In genomic region chr5:40355181-40355580, GRCh38 we compare ENCODE assay signal across 30 cellular contexts.
"Had no signal": no experiment of that assay in that cellular context is flagged by ENCODE, and none has a peak within 500 bp of the region (broad histone marks: within the 10 kb centered on the region; RNA-seq: fewer than 3 reads in every experiment).

No MANE protein-coding gene starts in this region.

- H3K27ac Mint-ChIP-seq: activated CD4-positive, alpha-beta memory T cell treated with anti-CD3 and anti-CD28 coated beads, Interleukin-2, amount 10 ng/mL, durations not matched to agents 7 days and 5 days; activated CD8-positive, alpha-beta memory T cell treated with anti-CD3 and anti-CD28 coated beads, Interleukin-2, amount 10 ng/mL, durations not matched to agents 7 days and 5 days; activated naive CD4-positive, alpha-beta T cell treated with anti-CD3 and anti-CD28 coated beads, Interleukin-2, amount 10 ng/mL, durations not matched to agents 7 days and 5 days; activated naive CD8-positive, alpha-beta T cell; activated naive CD8-positive, alpha-beta T cell treated with anti-CD3 and anti-CD28 coated beads, Interleukin-2, amount 50 U/mL, for 24 hours; brain had no signal

- H3K36me3 ChIP-seq: SJCRH30, WERI-Rb-1 had no signal

- H3K27me3 Mint-ChIP-seq: activated CD4-positive, alpha-beta memory T cell treated with anti-CD3 and anti-CD28 coated beads, Interleukin-2, amount 10 ng/mL, durations not matched to agents 7 days and 5 days; activated CD8-positive, alpha-beta memory T cell treated with anti-CD3 and anti-CD28 coated beads, Interleukin-2, amount 10 ng/mL, durations not matched to agents 7 days and 5 days; activated naive CD4-positive, alpha-beta T cell treated with anti-CD3 and anti-CD28 coated beads, Interleukin-2, amount 10 ng/mL, durations not matched to agents 7 days and 5 days; activated naive CD8-positive, alpha-beta T cell; activated naive CD8-positive, alpha-beta T cell treated with anti-CD3 and anti-CD28 coated beads, Interleukin-2, amount 50 U/mL, for 24 hours had no signal

- H3K9me3 ChIP-seq: SJCRH30 had no signal

- DNase-seq: activated CD4-positive, alpha-beta memory T cell treated with anti-CD3 and anti-CD28 coated beads, Interleukin-2, amount 10 ng/mL, durations not matched to agents 7 days and 5 days; activated CD4-positive, alpha-beta T cell treated with anti-CD3 and anti-CD28 coated beads for 1 hour; activated CD4-positive, alpha-beta T cell treated with anti-CD3 and anti-CD28 coated beads for 48 hours; activated CD4-positive, CD25-positive, alpha-beta regulatory T cell; activated CD8-positive, alpha-beta memory T cell treated with anti-CD3 and anti-CD28 coated beads for 24 hours; activated CD8-positive, alpha-beta memory T cell treated with anti-CD3 and anti-CD28 coated beads, Interleukin-2, amount 10 ng/mL, durations not matched to agents 7 days and 5 days; activated CD8-positive, alpha-beta memory T cell treated with anti-CD3 and anti-CD28 coated beads, Interleukin-2, amount 50 U/mL, for 48 hours; activated effector memory CD4-positive, alpha-beta T cell treated with Interleukin-2 at 50 U/mL for 16 hours; activated naive CD4-positive, alpha-beta T cell treated with anti-CD3 and anti-CD28 coated beads, Interleukin-2, amount 10 ng/mL, durations not matched to agents 7 days and 5 days; activated naive CD8-positive, alpha-beta T cell treated with anti-CD3 and anti-CD28 coated beads, Interleukin-2, amount 50 U/mL, for 24 hours; activated T-cell treated with anti-CD3 and anti-CD28 coated beads, Interleukin-2, amount 50 U/mL, for 48 hours; anterior cingulate cortex; Karpas-422; MM.1S; NCI-H1092 treated with DMSO at 0.1 percent for 48 hours; NCI-H1417; NCI-H146; NCI-H187 treated with DMSO at 0.1 percent for 48 hours; NCI-H2081 treated with DMSO at 0.1 percent for 48 hours; NCI-H226; NCI-H446 treated with DMSO at 0.1 percent for 48 hours; NCI-H524; SHP77; SJCRH30; T1000; WERI-Rb-1 had no signal

- H3K27ac ChIP-seq: SJCRH30, SK-N-MC, WERI-Rb-1 had no signal

- H3K4me1 Mint-ChIP-seq: activated naive CD4-positive, alpha-beta T cell treated with anti-CD3 and anti-CD28 coated beads, Interleukin-2, amount 10 ng/mL, durations not matched to agents 7 days and 5 days; brain had no signal

- H3K36me3 Mint-ChIP-seq: brain had no signal

- H3K4me3 Mint-ChIP-seq: activated CD4-positive, alpha-beta memory T cell treated with anti-CD3 and anti-CD28 coated beads, Interleukin-2, amount 10 ng/mL, durations not matched to agents 7 days and 5 days; activated CD8-positive, alpha-beta memory T cell treated with anti-CD3 and anti-CD28 coated beads, Interleukin-2, amount 10 ng/mL, durations not matched to agents 7 days and 5 days; activated naive CD4-positive, alpha-beta T cell treated with anti-CD3 and anti-CD28 coated beads, Interleukin-2, amount 10 ng/mL, durations not matched to agents 7 days and 5 days; activated naive CD8-positive, alpha-beta T cell; activated naive CD8-positive, alpha-beta T cell treated with anti-CD3 and anti-CD28 coated beads, Interleukin-2, amount 50 U/mL, for 24 hours; brain had no signal

- H3K4me1 ChIP-seq: SJCRH30 had no signal

- H3K4me3 ChIP-seq: SJCRH30, SK-N-MC had no signal

- ATAC-seq: activated CD8-positive, alpha-beta memory T cell treated with anti-CD3 and anti-CD28 coated beads, Interleukin-2, amount 10 ng/mL, durations not matched to agents 7 days and 5 days; activated naive CD8-positive, alpha-beta T cell treated with anti-CD3 and anti-CD28 coated beads, Interleukin-2, amount 50 U/mL, for 24 hours; Panc1 had no signal
